ENCODE assay signal across 9 cellular contexts in genomic region chr1:44802306-44803061, GRCh38. TPM values are rescaled to one million over a fixed set of nuclear protein-coding genes. Genes with fewer than 3 reads are reported as not detected.
DNase-seq lines count a peak whose midpoint lies in the region; ATAC-seq and TF ChIP-seq lines count a peak whose summit lies in the region.
"Had no signal": no experiment of that assay in that cellular context is flagged by ENCODE, and none has a peak within 500 bp of the region (broad histone marks: within the 10 kb centered on the region; RNA-seq: fewer than 3 reads in every experiment).

No MANE protein-coding gene starts in this region.

- H3K4me3 ChIP-seq in lung, result peak overlapping the region; percentile 38
- peak overlapping the region; percentile 94 for H3K4me3 ChIP-seq in thoracic aorta

- peaks cover 40% of the 10 kb centered on the region for H3K36me3 Mint-ChIP-seq in activated CD8-positive, alpha-beta memory T cell treated with anti-CD3 and anti-CD28 coated beads, Interleukin-2, amount 10 ng/mL, durations not matched to agents 7 days and 5 days
- H3K36me3 Mint-ChIP-seq in brain, result peaks cover 44% of the 10 kb centered on the region

- H3K27ac ChIP-seq in lung (ENCODE audit: low read depth in 1 of 2, low read length in 1 of 2) (peak overlapping the region in 1 of 2 donors; percentile 72), thoracic aorta (peak overlapping the region; percentile 97 to 99)

- peak overlapping the region; percentile 78 for H3K4me3 Mint-ChIP-seq in activated CD8-positive, alpha-beta memory T cell treated with anti-CD3 and anti-CD28 coated beads, Interleukin-2, amount 10 ng/mL, durations not matched to agents 7 days and 5 days
- H3K4me3 Mint-ChIP-seq in brain, result peak overlapping the region; percentile 76 to 87 (median 82)

- WGBS in lung, 2 donors, result 83 to 92% methylated on average over 13 of the region's 13 CpGs

- no peak for TF ChIP-seq CTCF in brain (conservative IDR thresholded peaks at IDR 0.05)
- no peak for TF ChIP-seq CTCF in lung (IDR thresholded peaks at IDR 0.05; ENCODE audit: control extremely low read depth, extremely low read depth)
- TF ChIP-seq CTCF in thoracic aorta (IDR thresholded peaks at IDR 0.05), result no peak

- CTCF ChIA-PET in activated CD8-positive, alpha-beta memory T cell treated with anti-CD3 and anti-CD28 coated beads, Interleukin-2, amount 10 ng/mL, durations not matched to agents 7 days and 5 days (lab: Charles Lee), result interaction anchor here (0.6 to 5.2 kb wide), 2 partner anchors 12 to 17 kb away, joined by 3 to 62 read pairs; no protein-coding TSS in a partner anchor

- H3K4me1 ChIP-seq in lung (ENCODE audit: control insufficient read depth in 2 of 2, insufficient read depth in 2 of 2, low read length in 2 of 2), result peaks cover 7 to 41% of the 10 kb centered on the region in 2 donors
- H3K4me1 ChIP-seq in thoracic aorta (ENCODE audit: control insufficient read depth in 1 of 2, low read depth in 2 of 2), result peaks cover 34 to 64% of the 10 kb centered on the region in 2 donors

- H3K9me3 ChIP-seq in lung (ENCODE audit: control insufficient read depth in 2 of 2, insufficient read depth in 1 of 2, low read length in 1 of 2) (no peaks in the 10 kb centered on the region), thoracic aorta (no peaks in the 10 kb centered on the region)

- no peak for DNase-seq in activated CD8-positive, alpha-beta memory T cell treated with anti-CD3 and anti-CD28 coated beads, Interleukin-2, amount 10 ng/mL, durations not matched to agents 7 days and 5 days
- no peak for DNase-seq in activated CD8-positive, alpha-beta memory T cell treated with anti-CD3 and anti-CD28 coated beads, Interleukin-2, amount 50 U/mL, for 4 hours
- DNase-seq in lung (ENCODE audit: low spot score), result no peak
- DNase-seq in thoracic aorta (ENCODE audit: low spot score), result no peak
- DNase-seq in effector CD8-positive, alpha-beta T cell (lab: John Stamatoyannopoulos, UW), result no peak
- DNase-seq: COR-L47 had no signal

- peaks cover 2 to 39% of the 10 kb centered on the region in 2 donors for H3K36me3 ChIP-seq in lung (ENCODE audit: control insufficient read depth in 2 of 2, insufficient read depth in 2 of 2, low read length in 2 of 2)
- H3K36me3 ChIP-seq in thoracic aorta, result peaks cover 33% of the 10 kb centered on the region

- peak overlapping the region; percentile 94 for H3K27ac Mint-ChIP-seq in activated CD8-positive, alpha-beta memory T cell treated with anti-CD3 and anti-CD28 coated beads, Interleukin-2, amount 10 ng/mL, durations not matched to agents 7 days and 5 days
- peak overlapping the region; percentile 86 to 95 (median 90) for H3K27ac Mint-ChIP-seq in brain

- no peaks in the 10 kb centered on the region for H3K27me3 Mint-ChIP-seq in activated CD8-positive, alpha-beta memory T cell treated with anti-CD3 and anti-CD28 coated beads, Interleukin-2, amount 10 ng/mL, durations not matched to agents 7 days and 5 days
- H3K27me3 Mint-ChIP-seq in brain, result no peaks in the 10 kb centered on the region

- peaks cover 45% of the 10 kb centered on the region for H3K4me1 Mint-ChIP-seq in activated CD8-positive, alpha-beta memory T cell treated with anti-CD3 and anti-CD28 coated beads, Interleukin-2, amount 10 ng/mL, durations not matched to agents 7 days and 5 days
- H3K4me1 Mint-ChIP-seq in brain, result peaks cover 54% of the 10 kb centered on the region

- no peaks in the 10 kb centered on the region for H3K9me3 Mint-ChIP-seq in activated CD8-positive, alpha-beta memory T cell treated with anti-CD3 and anti-CD28 coated beads, Interleukin-2, amount 10 ng/mL, durations not matched to agents 7 days and 5 days (ENCODE audit: low read depth)
- H3K9me3 Mint-ChIP-seq in brain, result peaks cover 0 to 4% (median 0%) of the 10 kb centered on the region in 5 experiments

- no peak for ATAC-seq in activated CD8-positive, alpha-beta memory T cell treated with anti-CD3 and anti-CD28 coated beads, Interleukin-2, amount 10 ng/mL, durations not matched to agents 7 days and 5 days
- ATAC-seq in lung (ENCODE audit: insufficient read depth, low FRiP score) (no peak), thoracic aorta (ENCODE audit: insufficient number of reproducible peaks, low FRiP score, low read depth) (no peak), HG03378 (IDR thresholded peaks at IDR 0.05; ENCODE audit: unreplicated experiment) (no peak), HG02798 (IDR thresholded peaks at IDR 0.05; ENCODE audit: poor library complexity, unreplicated experiment) (no peak)

- H3K27me3 ChIP-seq in lung (ENCODE audit: control insufficient read depth, insufficient read depth), result no peaks in the 10 kb centered on the region
- H3K27me3 ChIP-seq in thoracic aorta (replicated peaks; ENCODE audit: insufficient read depth), result no peaks in the 10 kb centered on the region

RNA-seq across cellular contexts. Expression of gene PLK3, which starts 2.3 kb away (rescaled TPM):
- total RNA-seq in activated CD8-positive, alpha-beta memory T cell treated with anti-CD3 and anti-CD28 coated beads, Interleukin-2, amount 10 ng/mL, durations not matched to agents 7 days and 5 days, result 10 to 100 TPM; 43.1 to 48.9 TPM
- 4.9 TPM for polyA plus RNA-seq in brain (ENCODE audit: insufficient read depth, low read depth, low replicate concordance)
- 10 to 100 TPM; 16.9 to 45.3 TPM for total RNA-seq in lung
- polyA plus RNA-seq in lung, result 10 to 100 TPM; 28.7 to 78.5 TPM
- 100 to 1,000 TPM; 103 to 142 TPM for total RNA-seq in thoracic aorta

RNA-seq across cellular contexts. Expression of gene DYNLT4, which starts 4.7 kb away (rescaled TPM):
- 1 to 10 TPM in 1 of 2 experiments, under 1 TPM in 1; 0.40 to 1.3 TPM for total RNA-seq in activated CD8-positive, alpha-beta memory T cell treated with anti-CD3 and anti-CD28 coated beads, Interleukin-2, amount 10 ng/mL, durations not matched to agents 7 days and 5 days
- polyA plus RNA-seq in brain (ENCODE audit: insufficient read depth, low read depth, low replicate concordance) (not detected), lung (1 to 10 TPM; 2.3 to 6.1 TPM)
- total RNA-seq in lung (10 to 100 TPM in 1 of 2 donors, 1 to 10 TPM in 1; 1.7 to 13.0 TPM), thoracic aorta (not detected)

RNA-seq across cellular contexts. Expression of gene BTBD19, which starts 5.8 kb away (rescaled TPM):
- 1 to 10 TPM; 3.7 to 4.5 TPM for total RNA-seq in activated CD8-positive, alpha-beta memory T cell treated with anti-CD3 and anti-CD28 coated beads, Interleukin-2, amount 10 ng/mL, durations not matched to agents 7 days and 5 days
- polyA plus RNA-seq in brain (ENCODE audit: insufficient read depth, low read depth, low replicate concordance) (0.42 TPM), lung (10 to 100 TPM in 1 of 2 donors, 1 to 10 TPM in 1; 5.6 to 13.8 TPM)
- total RNA-seq in lung (10 to 100 TPM in 1 of 2 donors, 1 to 10 TPM in 1; 7.0 to 20.0 TPM), thoracic aorta (10 to 100 TPM; 18.8 to 53.6 TPM)

RNA-seq across cellular contexts. Expression of gene BEST4, which starts 14.5 kb away (rescaled TPM):
- total RNA-seq in activated CD8-positive, alpha-beta memory T cell treated with anti-CD3 and anti-CD28 coated beads, Interleukin-2, amount 10 ng/mL, durations not matched to agents 7 days and 5 days, result under 1 TPM; 0.73 to 0.79 TPM
- polyA plus RNA-seq in brain (ENCODE audit: insufficient read depth, low read depth, low replicate concordance) (0.87 TPM), lung (under 1 TPM; 0.33 to 0.79 TPM)
- total RNA-seq in lung (1 to 10 TPM in 1 of 2 donors, under 1 TPM in 1; 0.23 to 1.4 TPM), thoracic aorta (1 to 10 TPM in 1 of 2 donors, not detected in 1; 4.1 TPM)

RNA-seq across cellular contexts. Expression of gene RPS8, which starts 27.1 kb away (rescaled TPM):
- 1,000 to 10,000 TPM; 1,353 to 1,538 TPM for total RNA-seq in activated CD8-positive, alpha-beta memory T cell treated with anti-CD3 and anti-CD28 coated beads, Interleukin-2, amount 10 ng/mL, durations not matched to agents 7 days and 5 days
- polyA plus RNA-seq in brain (ENCODE audit: insufficient read depth, low read depth, low replicate concordance), result 1,971 TPM
- total RNA-seq in lung, result 1,000 to 10,000 TPM; 1,445 to 1,832 TPM
- 1,000 to 10,000 TPM; 1,551 to 3,558 TPM for polyA plus RNA-seq in lung
- total RNA-seq in thoracic aorta, result 1,000 to 10,000 TPM; 1,019 to 1,075 TPM
